In genomic region chr6:42781546-42781810, GRCh38 we compare ENCODE assay signal across 8 cellular contexts. TPM values are rescaled to one million over a fixed set of nuclear protein-coding genes. Genes with fewer than 3 reads are reported as not detected.
DNase-seq lines count a peak whose midpoint lies in the region; ATAC-seq and TF ChIP-seq lines count a peak whose summit lies in the region.

No MANE protein-coding gene starts in this region.

- H3K36me3 ChIP-seq in GM23248 (ENCODE audit: low read depth): no peaks in the 10 kb centered on the region
- H3K36me3 ChIP-seq in right lobe of liver: no peaks in the 10 kb centered on the region
- no peaks in the 10 kb centered on the region for H3K36me3 ChIP-seq in vagina

- no peak for TF ChIP-seq CTCF in 22Rv1 (IDR thresholded peaks at IDR 0.05)
- TF ChIP-seq CTCF in right lobe of liver (IDR thresholded peaks at IDR 0.05): no peak
- TF ChIP-seq CTCF in vagina (IDR thresholded peaks at IDR 0.05): no peak

- peaks cover 30% of the 10 kb centered on the region; the same call in 1 of the 2 replicates for H3F3A ChIP-seq in GM23248 (ENCODE audit: insufficient read depth)

- H3K9me3 Mint-ChIP-seq in activated naive CD8-positive, alpha-beta T cell treated with anti-CD3 and anti-CD28 coated beads, Interleukin-2, amount 50 U/mL, for 24 hours: no peaks in the 10 kb centered on the region

- H3K27ac Mint-ChIP-seq in activated naive CD8-positive, alpha-beta T cell treated with anti-CD3 and anti-CD28 coated beads, Interleukin-2, amount 50 U/mL, for 24 hours: peak overlapping the region; percentile 100

- no peak overlapping the region for H2AFZ ChIP-seq in GM23248

- intact Hi-C loops in right lobe of liver (cut with DNase I): no loop called here
- intact Hi-C loops in vagina (cut with DNase I): loop anchor here (5.0 kb wide), 1 partner anchor 101 kb away; no protein-coding TSS in a partner anchor

- peaks cover 47% of the 10 kb centered on the region for H3K79me2 ChIP-seq in GM23248 (ENCODE audit: insufficient read depth)

- in situ Hi-C loops in GM23248 (cut with MboI): no loop called here

- peak overlapping the region; percentile 99 for H3K9ac ChIP-seq in GM23248

- H3K4me3 ChIP-seq in GM23248: peak overlapping the region; percentile 82
- peak overlapping the region; percentile 71 to 83 (median 76) for H3K4me3 ChIP-seq in right lobe of liver
- H3K4me3 ChIP-seq in vagina: peak overlapping the region; percentile 31 to 96

- H4K20me1 ChIP-seq in GM23248 (ENCODE audit: insufficient read depth): no peaks in the 10 kb centered on the region

- TF ChIP-seq POLR2A in right lobe of liver (IDR thresholded peaks at IDR 0.05) (no peak), vagina (IDR thresholded peaks at IDR 0.05) (no peak)

- H3K36me3 Mint-ChIP-seq in activated naive CD8-positive, alpha-beta T cell treated with anti-CD3 and anti-CD28 coated beads, Interleukin-2, amount 50 U/mL, for 24 hours (ENCODE audit: low read depth): peaks cover 16% of the 10 kb centered on the region

- H3K27me3 Mint-ChIP-seq in activated naive CD8-positive, alpha-beta T cell treated with anti-CD3 and anti-CD28 coated beads, Interleukin-2, amount 50 U/mL, for 24 hours: no peaks in the 10 kb centered on the region

- no peak for ATAC-seq in activated naive CD8-positive, alpha-beta T cell treated with anti-CD3 and anti-CD28 coated beads, Interleukin-2, amount 50 U/mL, for 24 hours
- ATAC-seq in right lobe of liver (no peak), GM18907 (IDR thresholded peaks at IDR 0.05; ENCODE audit: unreplicated experiment) (no peak)

- H3K9me3 ChIP-seq in GM23248 (ENCODE audit: low read depth) (no peaks in the 10 kb centered on the region), right lobe of liver (no peaks in the 10 kb centered on the region), vagina (no peaks in the 10 kb centered on the region)

- 5% methylated on average over 4 of the region's 4 CpGs for WGBS in GM23248 (ENCODE audit: low coverage in 1 of 2, low lambda C conversion rate in 2 of 2, missing lambda C conversion rate in 2 of 2), 2 experiments
- WGBS in right lobe of liver (ENCODE audit: insufficient coverage, low coverage, low lambda C conversion rate, missing lambda C conversion rate): 0% methylated on average over 4 of the region's 4 CpGs

- DNase-seq in GM23248: no peak
- DNase-seq in activated naive CD8-positive, alpha-beta T cell treated with anti-CD3 and anti-CD28 coated beads, Interleukin-2, amount 50 U/mL, for 24 hours: no peak
- no peak for DNase-seq in right lobe of liver
- no peak for DNase-seq in vagina (ENCODE audit: extremely low spot score in 2 of 2)
- DNase-seq in COR-L47 (lab: John Stamatoyannopoulos, UW): no peak
- DNase-seq in activated naive CD4-positive, alpha-beta T cell (lab: John Stamatoyannopoulos, UW): no peak

- H3K27ac ChIP-seq in 22Rv1 (peak overlapping the region; percentile 99), GM23248 (peak overlapping the region; percentile 96), right lobe of liver (peak overlapping the region; percentile 100), vagina (peak overlapping the region; percentile 100)

- H3K27me3 ChIP-seq in GM23248 (replicated peaks; ENCODE audit: insufficient read depth): no peaks in the 10 kb centered on the region
- no peaks in the 10 kb centered on the region for H3K27me3 ChIP-seq in right lobe of liver
- no peaks in the 10 kb centered on the region for H3K27me3 ChIP-seq in vagina

- peaks cover 33% of the 10 kb centered on the region for H3K4me1 Mint-ChIP-seq in activated naive CD8-positive, alpha-beta T cell treated with anti-CD3 and anti-CD28 coated beads, Interleukin-2, amount 50 U/mL, for 24 hours

- H3K4me2 ChIP-seq in GM23248 (ENCODE audit: unreplicated experiment): peak overlapping the region; percentile 81

- peak overlapping the region; percentile 94 for H3K4me3 Mint-ChIP-seq in activated naive CD8-positive, alpha-beta T cell treated with anti-CD3 and anti-CD28 coated beads, Interleukin-2, amount 50 U/mL, for 24 hours

- no peaks in the 10 kb centered on the region for H3K9me2 ChIP-seq in GM23248 (ENCODE audit: insufficient read depth)

- peaks cover 30% of the 10 kb centered on the region for H3K4me1 ChIP-seq in GM23248 (ENCODE audit: insufficient read depth)
- peaks cover 0 to 16% (median 7%) of the 10 kb centered on the region in 4 donors for H3K4me1 ChIP-seq in right lobe of liver
- peaks cover 36% of the 10 kb centered on the region for H3K4me1 ChIP-seq in vagina

RNA-seq across cellular contexts. Expression of gene BICRAL, which starts 0.4 kb away (rescaled TPM):
- total RNA-seq in GM23248 (2014; rRNA removed; shearing (Covaris generic)): 5.4 and 5.7 TPM in 2 replicates
- polyA plus RNA-seq in GM23248 (2016; fragmentation: Nextera tagmentation; extraction: Ambion mirVana): 2.4 and 2.5 TPM in 2 replicates
- total RNA-seq in right lobe of liver (1 to 10 TPM; 4.3 to 6.0 (median 5.5) TPM), vagina (19.2 TPM)

RNA-seq across cellular contexts. Expression of gene TBCC, which starts 35.6 kb away (rescaled TPM):
- total RNA-seq in GM23248 (2014; rRNA removed; shearing (Covaris generic)): 36.9 and 37.3 TPM in 2 replicates
- 35.0 and 38.3 TPM in 2 replicates for polyA plus RNA-seq in GM23248 (2016; fragmentation: Nextera tagmentation; extraction: Ambion mirVana)
- total RNA-seq in right lobe of liver: 10 to 100 TPM in 2 of 6 experiments, 1 to 10 TPM in 4; 5.4 to 12.2 (median 6.3) TPM
- 16.7 TPM for total RNA-seq in vagina

RNA-seq across cellular contexts. Expression of gene PRPH2, which starts 59.1 kb away (rescaled TPM):
- total RNA-seq in GM23248 (2014; rRNA removed; shearing (Covaris generic)): 1.5 TPM in 2 replicates
- 1.7 and 2.3 TPM in 2 replicates for polyA plus RNA-seq in GM23248 (2016; fragmentation: Nextera tagmentation; extraction: Ambion mirVana)
- under 1 TPM in 1 of 6 experiments, not detected in 5; 0.16 TPM for total RNA-seq in right lobe of liver
- total RNA-seq in vagina: not detected
